8 cellular contexts compared by ENCODE assay signal in genomic region chr2:238285653-238286082, GRCh38. TPM values are rescaled to one million over a fixed set of nuclear protein-coding genes. Genes with fewer than 3 reads are reported as not detected.
DNase-seq lines count a peak whose midpoint lies in the region; ATAC-seq and TF ChIP-seq lines count a peak whose summit lies in the region.

No MANE protein-coding gene starts in this region.

- H3K4me3 Mint-ChIP-seq in activated naive CD4-positive, alpha-beta T cell treated with anti-CD3 and anti-CD28 coated beads for 36 hours, result no peak overlapping the region

- POLR2A ChIA-PET in OCI-LY7 (lab: Charles Lee), result no interaction called here

- peak overlapping the region in 2 of 3 donors; percentile 83 to 86 for H3K4me3 ChIP-seq in breast epithelium
- H3K4me3 ChIP-seq in testis, result no peak overlapping the region
- H3K4me3 ChIP-seq in OCI-LY7 (ENCODE audit: low read depth, low read length, poor library complexity, severe bottlenecking), result no peak overlapping the region

- H3K4me1 ChIP-seq in breast epithelium (peaks cover 19 to 32% of the 10 kb centered on the region in 2 donors), testis (peaks cover 61% of the 10 kb centered on the region), OCI-LY7 (ENCODE audit: insufficient read depth, low read length, poor library complexity, severe bottlenecking) (peaks cover 36% of the 10 kb centered on the region)

- peaks cover 28% of the 10 kb centered on the region for H3K79me2 ChIP-seq in OCI-LY7 (ENCODE audit: insufficient read depth, low read depth, low read length)

- H3K27ac ChIP-seq in breast epithelium (peak overlapping the region; percentile 97 to 99), testis (peak overlapping the region; percentile 95 to 96), OCI-LY7 (ENCODE audit: low read depth, low read length, poor library complexity, severe bottlenecking) (no peak overlapping the region)

- H3K27me3 Mint-ChIP-seq in activated naive CD4-positive, alpha-beta T cell treated with anti-CD3 and anti-CD28 coated beads for 36 hours (ENCODE audit: low read depth), result no peaks in the 10 kb centered on the region

- H3K9me3 ChIP-seq in breast epithelium (no peaks in the 10 kb centered on the region), testis (no peaks in the 10 kb centered on the region), OCI-LY7 (ENCODE audit: low read length) (no peaks in the 10 kb centered on the region)

- no peak overlapping the region for H3K27ac Mint-ChIP-seq in activated naive CD4-positive, alpha-beta T cell treated with anti-CD3 and anti-CD28 coated beads for 36 hours

- no TSS peak for BruUV-seq in OCI-LY7 (replicated peaks; lab: Mats Ljungman, UMichigan)

- H3K4me2 ChIP-seq in OCI-LY7 (ENCODE audit: low read length), result no peak overlapping the region

- H4K20me1 ChIP-seq in OCI-LY7 (ENCODE audit: insufficient read depth, low read length), result peaks cover 11% of the 10 kb centered on the region

- no peaks in the 10 kb centered on the region for H3K36me3 Mint-ChIP-seq in activated naive CD4-positive, alpha-beta T cell treated with anti-CD3 and anti-CD28 coated beads for 36 hours (ENCODE audit: low read depth)

- no peak overlapping the region for H2AFZ ChIP-seq in OCI-LY7 (ENCODE audit: low read length)

- TF ChIP-seq POLR2A in breast epithelium (IDR thresholded peaks at IDR 0.05) (no peak), testis (IDR thresholded peaks at IDR 0.05) (no peak)

- H3K9me2 ChIP-seq in OCI-LY7 (ENCODE audit: insufficient read depth, low read length), result no peaks in the 10 kb centered on the region

- H3K27me3 ChIP-seq in breast epithelium, result no peaks in the 10 kb centered on the region
- no peaks in the 10 kb centered on the region for H3K27me3 ChIP-seq in testis

- TF ChIP-seq CTCF in breast epithelium (IDR thresholded peaks at IDR 0.05) (peak; percentile 22 to 63 (median 24)), testis (IDR thresholded peaks at IDR 0.05) (peak in 1 of 3 experiments; percentile 7), OCI-LY7 (conservative IDR thresholded peaks at IDR 0.05; ENCODE audit: low read length) (no peak)

- peak; percentile 40 to 76 (median 58) for DNase-seq in NCI-H1417 (lab: John Stamatoyannopoulos, UW)
- no peak for DNase-seq in NCI-H1417 treated with DMSO at 0.1 percent for 48 hours (lab: John Stamatoyannopoulos, UW)
- peak; percentile 94 to 99 for DNase-seq in breast epithelium (ENCODE audit: low spot score in 2 of 2)
- DNase-seq in left colon, result peak; percentile 87 to 92
- peak; percentile 87 for DNase-seq in testis
- DNase-seq in OCI-LY7 (ENCODE audit: low spot score), result no peak
- no peak for DNase-seq in activated naive CD4-positive, alpha-beta T cell treated with anti-CD3 and anti-CD28 coated beads for 36 hours

- WGBS in testis, 2 donors, result 32 to 47% methylated on average over 7 of the region's 7 CpGs

- H3K36me3 ChIP-seq in breast epithelium, result no peaks in the 10 kb centered on the region
- H3K36me3 ChIP-seq in testis (ENCODE audit: low read depth, missing control alignments), result no peaks in the 10 kb centered on the region
- peaks cover 7% of the 10 kb centered on the region; the same call in 1 of the 2 replicates for H3K36me3 ChIP-seq in OCI-LY7 (ENCODE audit: insufficient read depth, low read length)

- ATAC-seq in left colon (peak; percentile 57), GM19328 (IDR thresholded peaks at IDR 0.05; ENCODE audit: unreplicated experiment) (no peak)

- intact Hi-C loops in breast epithelium (cut with DNase I; ENCODE audit: low total_unique reads) (no loop called here), left colon (cut with DNase I, micrococcal nuclease) (no loop called here), testis (cut with DNase I; ENCODE audit: low total_unique reads) (no loop called here), OCI-LY7 (cut with micrococcal nuclease; ENCODE audit: unreplicated experiment) (no loop called here)
- intact Hi-C loops in activated naive CD4-positive, alpha-beta T cell treated with anti-CD3 and anti-CD28 coated beads for 36 hours (cut with micrococcal nuclease), result loop anchor here (5.0 kb wide), 2 partner anchors 388 to 613 kb away; no protein-coding TSS in a partner anchor

- H3K4me1 Mint-ChIP-seq in activated naive CD4-positive, alpha-beta T cell treated with anti-CD3 and anti-CD28 coated beads for 36 hours (ENCODE audit: low read depth), result peaks cover 44% of the 10 kb centered on the region

- H3K9me3 Mint-ChIP-seq in activated naive CD4-positive, alpha-beta T cell treated with anti-CD3 and anti-CD28 coated beads for 36 hours, result no peaks in the 10 kb centered on the region

- CTCF ChIA-PET in OCI-LY7 (lab: Charles Lee; ENCODE audit: unreplicated experiment), result interaction anchor here (1.2 kb wide), 1 partner anchor 10 kb away, joined by 3 read pairs; no protein-coding TSS in a partner anchor
- CTCF ChIA-PET in activated naive CD4-positive, alpha-beta T cell treated with anti-CD3 and anti-CD28 coated beads for 36 hours (lab: Charles Lee), result no interaction called here

RNA-seq across cellular contexts. Expression of gene PER2, which starts 2.7 kb away (rescaled TPM):
- total RNA-seq in breast epithelium (10 to 100 TPM; 14.1 to 29.7 (median 16.1) TPM), left colon (10 to 100 TPM; 16.9 to 35.4 TPM), testis (10 to 100 TPM; 55.5 to 59.1 TPM), OCI-LY7 (2022) (18.6 and 20.4 TPM in 2 replicates)
- 29.8 TPM for polyA plus RNA-seq in testis (ENCODE audit: insufficient read depth, low read depth, low replicate concordance)
- total RNA-seq in OCI-LY7 (2014; rRNA removed; shearing (Covaris generic)), result 8.4 and 9.7 TPM in 2 replicates
- 1 to 10 TPM; 7.1 to 7.8 TPM for total RNA-seq in activated naive CD4-positive, alpha-beta T cell treated with anti-CD3 and anti-CD28 coated beads for 36 hours

RNA-seq across cellular contexts. Expression of gene TRAF3IP1, which starts 34.6 kb away (rescaled TPM):
- total RNA-seq in breast epithelium, result 10 to 100 TPM; 12.1 to 20.6 (median 15.7) TPM
- total RNA-seq in left colon, result 10 to 100 TPM; 18.0 to 23.3 TPM
- total RNA-seq in testis, result 10 to 100 TPM; 22.1 to 38.0 TPM
- polyA plus RNA-seq in testis (ENCODE audit: insufficient read depth, low read depth, low replicate concordance), result 40.9 TPM
- total RNA-seq in OCI-LY7 (2014; rRNA removed; shearing (Covaris generic)), result 4.3 and 8.2 TPM in 2 replicates
- 12.8 and 13.8 TPM in 2 replicates for total RNA-seq in OCI-LY7 (2022)
- 1 to 10 TPM; 3.6 to 6.1 TPM for total RNA-seq in activated naive CD4-positive, alpha-beta T cell treated with anti-CD3 and anti-CD28 coated beads for 36 hours

RNA-seq across cellular contexts. Expression of gene HES6, which starts 45.8 kb away (rescaled TPM):
- total RNA-seq in breast epithelium, result 1 to 10 TPM; 4.0 to 5.6 (median 4.7) TPM
- total RNA-seq in left colon, result 10 to 100 TPM; 32.0 to 54.8 TPM
- 10 to 100 TPM; 22.0 to 40.3 TPM for total RNA-seq in testis
- 21.3 TPM for polyA plus RNA-seq in testis (ENCODE audit: insufficient read depth, low read depth, low replicate concordance)
- total RNA-seq in OCI-LY7 (2014; rRNA removed; shearing (Covaris generic)), result 13.1 and 20.5 TPM in 2 replicates
- 10.9 and 13.8 TPM in 2 replicates for total RNA-seq in OCI-LY7 (2022)
- total RNA-seq in activated naive CD4-positive, alpha-beta T cell treated with anti-CD3 and anti-CD28 coated beads for 36 hours, result 1 to 10 TPM; 3.1 to 4.0 TPM

Comparison
In these comparisons a context has a peak if more than half of its experiments do, and no peak if none do; other contexts are left out.
1. DNase-seq: peak in NCI-H1417 (3 of 3), breast epithelium (2 of 2), left colon (2 of 2) and testis (single experiment); none in NCI-H1417 treated with DMSO at 0.1 percent for 48 hours (single experiment), OCI-LY7 (single experiment) and activated naive CD4-positive, alpha-beta T cell treated with anti-CD3 and anti-CD28 coated beads for 36 hours (single experiment).
2. H3K4me3 ChIP-seq: peak in breast epithelium (2 of 3); none in testis (0 of 2) and OCI-LY7 (single experiment).